ENCODE assay signal across 1 cellular context in the genomic region with DNA sequence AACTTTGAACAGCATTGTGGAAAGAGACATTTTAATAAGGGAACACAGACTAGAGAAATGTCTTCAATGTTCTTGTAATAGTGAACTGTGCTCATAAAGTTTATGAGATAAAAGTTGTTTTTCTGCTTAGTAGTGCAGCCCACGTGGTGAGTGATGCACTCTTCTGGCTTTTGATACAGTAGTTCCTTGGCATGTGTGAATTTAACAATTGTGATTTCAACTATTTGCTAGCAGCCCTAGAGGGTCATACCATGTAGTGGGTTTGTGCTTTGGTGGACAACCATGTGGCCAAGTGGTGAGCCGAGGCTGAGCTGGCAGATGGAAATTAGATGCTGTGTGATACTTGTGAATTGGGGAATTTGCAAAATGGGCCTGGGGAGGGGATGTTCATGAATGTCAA.
TF ChIP-seq lines count a peak whose summit lies in the region.

No MANE protein-coding gene starts in this region.

TF ChIP-seq in IMR-90, 13 proteins besides CTCF, POLR2A, EP300 and RAD21 (continued from another document):
- TF ChIP-seq, protein P1, sequence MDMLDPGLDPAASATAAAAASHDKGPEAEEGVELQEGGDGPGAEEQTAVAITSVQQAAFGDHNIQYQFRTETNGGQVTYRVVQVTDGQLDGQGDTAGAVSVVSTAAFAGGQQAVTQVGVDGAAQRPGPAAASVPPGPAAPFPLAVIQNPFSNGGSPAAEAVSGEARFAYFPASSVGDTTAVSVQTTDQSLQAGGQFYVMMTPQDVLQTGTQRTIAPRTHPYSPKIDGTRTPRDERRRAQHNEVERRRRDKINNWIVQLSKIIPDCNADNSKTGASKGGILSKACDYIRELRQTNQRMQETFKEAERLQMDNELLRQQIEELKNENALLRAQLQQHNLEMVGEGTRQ (IDR thresholded peaks at IDR 0.05; ENCODE audit: low read depth, low read length): no peak
- TF ChIP-seq SMC3 (IDR thresholded peaks at IDR 0.05; ENCODE audit: low read depth, low read length): no peak
- no peak for TF ChIP-seq BHLHE40 (IDR thresholded peaks at IDR 0.05; ENCODE audit: low read depth, low read length)
